Comparison of ENCODE assay signal across 1 cellular context in genomic region chr12:131606218-131606899, GRCh38.
TF ChIP-seq lines count a peak whose summit lies in the region.

No MANE protein-coding gene starts in this region.

TF ChIP-seq in K562, 482 proteins besides CTCF, POLR2A, EP300 and RAD21 (continued from another document and continues in another):
- TF ChIP-seq ATF6 (CRISPR knock-in tag; IDR thresholded peaks at IDR 0.05), result no peak
- no peak for TF ChIP-seq CBFA2T2 (conservative IDR thresholded peaks at IDR 0.05)
- no peak for TF ChIP-seq WHSC1 (IDR thresholded peaks at IDR 0.05; ENCODE audit: low read length)
- TF ChIP-seq ATF3 (IDR thresholded peaks at IDR 0.05), result peak; percentile 26; the same call in 1 of the 2 replicates
- no peak for TF ChIP-seq ATF3 (CRISPR knock-in tag; conservative IDR thresholded peaks at IDR 0.05)
- no peak for TF ChIP-seq TFAP4 (CRISPR knock-in tag; IDR thresholded peaks at IDR 0.05; ENCODE audit: borderline replicate concordance)
- TF ChIP-seq ARID3A (IDR thresholded peaks at IDR 0.05; ENCODE audit: borderline replicate concordance, low read depth, low read length), result no peak
- no peak for TF ChIP-seq TFAM (CRISPR knock-in tag; conservative IDR thresholded peaks at IDR 0.05)
- TF ChIP-seq ZNF79 (CRISPR knock-in tag; IDR thresholded peaks at IDR 0.05; ENCODE audit: low read depth), result peak; percentile 85
- no peak for TF ChIP-seq CEBPZ (IDR thresholded peaks at IDR 0.05; ENCODE audit: borderline replicate concordance, low read depth, low read length)
- peak; percentile 73 for TF ChIP-seq DIDO1 (tag; IDR thresholded peaks at IDR 0.05; ENCODE audit: low read depth)
- TF ChIP-seq MITF (IDR thresholded peaks at IDR 0.05), result no peak
- 0 out of 2 replicates have a peak, but pooled peaks have one; percentile 37 for TF ChIP-seq PPARD (CRISPR knock-in tag; IDR thresholded peaks at IDR 0.05)
- peak; percentile 91 for TF ChIP-seq SMAD3 (CRISPR knock-in tag; conservative IDR thresholded peaks at IDR 0.05)
- no peak for TF ChIP-seq SLC30A9 (CRISPR knock-in tag; IDR thresholded peaks at IDR 0.05)
- TF ChIP-seq CBFA2T3 (IDR thresholded peaks at IDR 0.05), result no peak
- TF ChIP-seq IRF2 (CRISPR knock-in tag; IDR thresholded peaks at IDR 0.05), result no peak
- peak; percentile 59 for TF ChIP-seq ZNF354B (CRISPR knock-in tag; IDR thresholded peaks at IDR 0.05)
- no peak for TF ChIP-seq RBM17 (IDR thresholded peaks at IDR 0.05; ENCODE audit: borderline replicate concordance, low read depth, low read length)
- TF ChIP-seq ZNF551 (CRISPR knock-in tag; IDR thresholded peaks at IDR 0.05), result no peak
- TF ChIP-seq U2AF1 (optimal IDR thresholded peaks at IDR 0.05; ENCODE audit: low read depth, low read length), result no peak
- TF ChIP-seq STAT5B (CRISPR knock-in tag; IDR thresholded peaks at IDR 0.05), result no peak
- TF ChIP-seq HDAC2 (IDR thresholded peaks at IDR 0.05), result no peak
- no peak for TF ChIP-seq BRF2 (IDR thresholded peaks at IDR 0.05; ENCODE audit: borderline replicate concordance, insufficient read depth, insufficient read length)
- TF ChIP-seq ZNF274 (IDR thresholded peaks at IDR 0.05; ENCODE audit: borderline replicate concordance, low read depth, low read length), result no peak
- TF ChIP-seq SREBF1 (IDR thresholded peaks at IDR 0.05; ENCODE audit: borderline replicate concordance, low read depth, low read length), result no peak
- TF ChIP-seq PHF8 (IDR thresholded peaks at IDR 0.05; ENCODE audit: borderline replicate concordance, low read length), result no peak
- TF ChIP-seq ZNF395 (CRISPR knock-in tag; IDR thresholded peaks at IDR 0.05), result peak; percentile 95; the same call in 1 of the 2 replicates
- TF ChIP-seq ZNF41 (CRISPR knock-in tag; conservative IDR thresholded peaks at IDR 0.05), result peak; percentile 85
- no peak for TF ChIP-seq ZNF318 (IDR thresholded peaks at IDR 0.05; ENCODE audit: borderline replicate concordance in 1 of 2, low read depth in 1 of 2)
- no peak for TF ChIP-seq BRCA1 (IDR thresholded peaks at IDR 0.05)
- no peak for TF ChIP-seq BRCA1 (CRISPR knock-in tag; IDR thresholded peaks at IDR 0.05)
- peak; percentile 78 for TF ChIP-seq BCL6 (CRISPR knock-in tag; IDR thresholded peaks at IDR 0.05)
